14 cellular contexts compared by ENCODE assay signal in the genomic region with DNA sequence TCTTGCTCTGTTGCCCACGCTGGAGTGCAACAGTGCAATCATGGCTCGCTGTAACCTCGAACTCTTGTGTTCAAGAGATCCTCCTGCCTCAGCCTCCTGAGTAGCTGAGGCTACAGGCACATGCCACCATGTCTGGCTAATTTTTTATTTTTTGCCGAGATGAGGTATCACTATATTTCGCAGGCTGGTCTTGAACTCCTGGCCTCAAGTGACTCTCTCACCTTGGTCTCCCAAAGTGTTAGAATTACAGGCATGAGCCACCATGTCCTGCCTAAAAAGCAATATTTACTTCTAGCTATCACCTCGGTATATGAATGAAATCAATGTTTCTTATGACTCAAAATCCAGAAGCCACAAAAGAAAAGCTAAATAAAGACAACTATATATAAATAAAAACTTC. TPM values are rescaled to one million over a fixed set of nuclear protein-coding genes. Genes with fewer than 3 reads are reported as not detected.
DNase-seq lines count a peak whose midpoint lies in the region; ATAC-seq and TF ChIP-seq lines count a peak whose summit lies in the region.
"Had no signal": no experiment of that assay in that cellular context is flagged by ENCODE, and none has a peak within 500 bp of the region (broad histone marks: within the 10 kb centered on the region; RNA-seq: fewer than 3 reads in every experiment).

No MANE protein-coding gene starts in this region.

- no peaks in the 10 kb centered on the region for H3K36me3 ChIP-seq in CD8-positive, alpha-beta memory T cell (ENCODE audit: insufficient read depth, low read length)
- H3K36me3 ChIP-seq in OCI-LY1 (ENCODE audit: insufficient read depth, low read length) (peaks cover 42% of the 10 kb centered on the region), hepatocyte (replicated peaks; ENCODE audit: insufficient read depth, low read depth) (no peaks in the 10 kb centered on the region), prostate gland (no peaks in the 10 kb centered on the region)

- H3K27me3 Mint-ChIP-seq in CD8-positive, alpha-beta memory T cell = no peaks in the 10 kb centered on the region

- H3K27ac Mint-ChIP-seq in CD8-positive, alpha-beta memory T cell = peak overlapping the region in 2 of 8 donors; percentile 52 to 65

- H3K9me3 Mint-ChIP-seq in CD8-positive, alpha-beta memory T cell = no peaks in the 10 kb centered on the region

- no peaks in the 10 kb centered on the region for H3F3A ChIP-seq in OCI-LY1 (ENCODE audit: insufficient read depth, low read length)

- H3K4me2 ChIP-seq in OCI-LY1 (ENCODE audit: low read length) (peak overlapping the region; percentile 88), hepatocyte (peak overlapping the region; percentile 63)

- H2AFZ ChIP-seq in OCI-LY1 (ENCODE audit: low read length) = no peak overlapping the region
- H2AFZ ChIP-seq in hepatocyte = peak overlapping the region; percentile 19

- H3K9me2 ChIP-seq in OCI-LY1 (ENCODE audit: low read depth, low read length) = no peaks in the 10 kb centered on the region
- no peaks in the 10 kb centered on the region for H3K9me2 ChIP-seq in hepatocyte (replicated peaks; ENCODE audit: insufficient read depth)

- H3K27ac ChIP-seq in CD8-positive, alpha-beta memory T cell (ENCODE audit: low read depth, low read length) = peak overlapping the region; percentile 45
- H3K27ac ChIP-seq in OCI-LY1 (ENCODE audit: low read depth, low read length, poor library complexity, severe bottlenecking) = peak overlapping the region; percentile 70
- H3K27ac ChIP-seq in hepatocyte = peak overlapping the region; percentile 67
- no peak overlapping the region for H3K27ac ChIP-seq in prostate gland

- H3K27me3 ChIP-seq in CD8-positive, alpha-beta memory T cell (ENCODE audit: insufficient read depth, low read length, poor library complexity, severe bottlenecking) = no peaks in the 10 kb centered on the region
- no peaks in the 10 kb centered on the region for H3K27me3 ChIP-seq in OCI-LY1 (ENCODE audit: insufficient read depth, low read length)
- no peaks in the 10 kb centered on the region for H3K27me3 ChIP-seq in hepatocyte
- H3K27me3 ChIP-seq in prostate gland (replicated peaks; ENCODE audit: insufficient read depth) = no peaks in the 10 kb centered on the region

- H3K36me3 Mint-ChIP-seq in CD8-positive, alpha-beta memory T cell = peaks cover 0 to 12% (median 3%) of the 10 kb centered on the region in 3 donors

- no peaks in the 10 kb centered on the region for H3K9me3 ChIP-seq in CD8-positive, alpha-beta memory T cell (ENCODE audit: low read length)
- no peaks in the 10 kb centered on the region for H3K9me3 ChIP-seq in OCI-LY1 (ENCODE audit: low read length)
- no peaks in the 10 kb centered on the region for H3K9me3 ChIP-seq in hepatocyte (ENCODE audit: low read depth)
- H3K9me3 ChIP-seq in prostate gland = no peaks in the 10 kb centered on the region

- ATAC-seq in GM19035 (IDR thresholded peaks at IDR 0.05; ENCODE audit: unreplicated experiment) = peak; percentile 3

- intact Hi-C loops in prostate gland (cut with DNase I) = no loop called here

- no peak for DNase-seq in CD8-positive, alpha-beta memory T cell
- DNase-seq in hepatocyte (ENCODE audit: low spot score) (no peak), NCI-H146 treated with DMSO at 0.1 percent for 48 hours (lab: John Stamatoyannopoulos, UW; ENCODE audit: unreplicated experiment) (no peak), kidney glomerular epithelial cell (lab: John Stamatoyannopoulos, UW) (no peak), prostate gland (ENCODE audit: low spot score) (no peak)
- DNase-seq in activated naive CD4-positive, alpha-beta T cell treated with Interleukin-2 at 50 U/mL for 16 hours = no peak
- DNase-seq: activated effector memory CD4-positive, alpha-beta T cell treated with Interleukin-2 at 50 U/mL for 16 hours; head of caudate nucleus; retina had no signal

- no peak for TF ChIP-seq POLR2A in prostate gland (IDR thresholded peaks at IDR 0.05)

- WGBS in hepatocyte (ENCODE audit: low lambda C conversion rate, missing lambda C conversion rate) = 91% methylated on average over 6 of the region's 6 CpGs
- WGBS in prostate gland = 92% methylated on average over 6 of the region's 6 CpGs

- H3K4me1 Mint-ChIP-seq in CD8-positive, alpha-beta memory T cell = peaks cover 33 to 45% (median 44%) of the 10 kb centered on the region in 3 donors

- POLR2A ChIA-PET in CD8-positive, alpha-beta memory T cell (lab: Charles Lee) = no interaction called here

- TF ChIP-seq CTCF in OCI-LY1 (IDR thresholded peaks at IDR 0.05; ENCODE audit: low read length) (no peak), hepatocyte (IDR thresholded peaks at IDR 0.05; ENCODE audit: poor library complexity) (no peak), prostate gland (IDR thresholded peaks at IDR 0.05) (no peak)

- CTCF ChIA-PET in CD8-positive, alpha-beta memory T cell (lab: Charles Lee) = interaction anchor here (1.2 kb wide), 1 partner anchor 8 kb away, joined by 3 read pairs; no protein-coding TSS in a partner anchor

- no peak overlapping the region; the same call in 1 of the 2 replicates for H3K9ac ChIP-seq in OCI-LY1 (ENCODE audit: low read length)

- no peaks in the 10 kb centered on the region for H4K20me1 ChIP-seq in OCI-LY1 (ENCODE audit: insufficient read depth, low read length)
- no peaks in the 10 kb centered on the region for H4K20me1 ChIP-seq in hepatocyte (ENCODE audit: insufficient read depth, poor library complexity, severe bottlenecking)

- peak overlapping the region in 2 of 7 donors; percentile 46 to 66 for H3K4me3 Mint-ChIP-seq in CD8-positive, alpha-beta memory T cell

- H3K4me3 ChIP-seq in CD8-positive, alpha-beta memory T cell (ENCODE audit: low read length) = no peak overlapping the region
- peak overlapping the region; percentile 99 for H3K4me3 ChIP-seq in OCI-LY1 (ENCODE audit: low read depth, low read length, poor library complexity, severe bottlenecking)
- H3K4me3 ChIP-seq in hepatocyte = no peak overlapping the region
- no peak overlapping the region for H3K4me3 ChIP-seq in prostate gland

- H3K4me1 ChIP-seq in CD8-positive, alpha-beta memory T cell (ENCODE audit: insufficient read depth, low read length) = peaks cover 8% of the 10 kb centered on the region
- H3K4me1 ChIP-seq in OCI-LY1 (ENCODE audit: insufficient read depth, low read length, severe bottlenecking) = peaks cover 35% of the 10 kb centered on the region
- H3K4me1 ChIP-seq in hepatocyte (ENCODE audit: insufficient read depth) = peaks cover 10% of the 10 kb centered on the region
- peaks cover 5% of the 10 kb centered on the region for H3K4me1 ChIP-seq in prostate gland (replicated peaks)

- H3K79me2 ChIP-seq in OCI-LY1 (ENCODE audit: insufficient read depth, low read length) = peaks cover 34% of the 10 kb centered on the region
- H3K79me2 ChIP-seq in hepatocyte = peaks cover 20% of the 10 kb centered on the region

RNA-seq across cellular contexts. Expression of a gene that starts 2.2 kb away (rescaled TPM):
- 10 to 100 TPM; 46.9 to 49.5 TPM for total RNA-seq in CD8-positive, alpha-beta memory T cell
- polyA plus RNA-seq in CD8-positive, alpha-beta memory T cell = 0.56 TPM
- total RNA-seq in hepatocyte = 9.4 and 12.4 TPM in 2 replicates
- polyA plus RNA-seq in hepatocyte = 5.8 and 6.9 TPM in 2 replicates
- 10 to 100 TPM in 1 of 2 donors, 1 to 10 TPM in 1; 1.3 to 21.9 TPM for total RNA-seq in prostate gland

RNA-seq across cellular contexts. Expression of a gene that starts 56.7 kb away (rescaled TPM):
- total RNA-seq in CD8-positive, alpha-beta memory T cell = under 1 TPM in 1 of 2 experiments, not detected in 1; 0.27 TPM
- not detected for polyA plus RNA-seq in CD8-positive, alpha-beta memory T cell
- total RNA-seq in hepatocyte = 0.23 and 0.36 TPM in 2 replicates
- 0.57 and 1.1 TPM in 2 replicates for polyA plus RNA-seq in hepatocyte
- 1 to 10 TPM; 8.0 to 8.3 TPM for total RNA-seq in prostate gland
- total RNA-seq: HT1080, mesenteric fat pad, RPMI7951 had no signal

Comparison
In these comparisons a context has a peak if more than half of its experiments do, and no peak if none do; other contexts are left out.
1. H3K27ac ChIP-seq: peak in CD8-positive, alpha-beta memory T cell (single experiment), OCI-LY1 (single experiment) and hepatocyte (single experiment); none in prostate gland (0 of 2).